Comparison of ENCODE assay signal across 11 cellular contexts in genomic region chr11:62857541-62857982, GRCh38. TPM values are rescaled to one million over a fixed set of nuclear protein-coding genes. Genes with fewer than 3 reads are reported as not detected.
DNase-seq lines count a peak whose midpoint lies in the region; ATAC-seq, FAIRE-seq and TF ChIP-seq lines count a peak whose summit lies in the region.
"Had no signal": no experiment of that assay in that cellular context is flagged by ENCODE, and none has a peak within 500 bp of the region (broad histone marks: within the 10 kb centered on the region; RNA-seq: fewer than 3 reads in every experiment).

No MANE protein-coding gene starts in this region.

- no peak for TF ChIP-seq EP300 in esophagus muscularis mucosa (IDR thresholded peaks at IDR 0.05)

- WGBS in iPS DF 6.9 (ENCODE audit: insufficient coverage, insufficient read length): no CpG with 5 or more reads among the region's 2 CpGs
- WGBS in esophagus muscularis mucosa: 73% methylated on average over 2 of the region's 2 CpGs

- peak overlapping the region; percentile 17 to 97 (median 50) for H3K4me3 Mint-ChIP-seq in T-cell

- peaks cover 31% of the 10 kb centered on the region for H3K4me1 ChIP-seq in A673 (ENCODE audit: insufficient read depth, low read length, poor library complexity, severe bottlenecking)
- H3K4me1 ChIP-seq in iPS DF 6.9 (ENCODE audit: control insufficient read depth, insufficient read depth, low read length): no peaks in the 10 kb centered on the region; the same call in 1 of the 2 replicates
- peaks cover 25 to 40% (median 37%) of the 10 kb centered on the region in 4 donors for H3K4me1 ChIP-seq in esophagus muscularis mucosa

- POLR2A ChIA-PET in A673 (lab: Charles Lee; ENCODE audit: low non-redundant PET) (interaction anchor here (0.6 kb wide), 1 partner anchor 130 kb away, joined by 7 read pairs; the partner anchor contains the start of gene HNRNPUL2), T-cell (lab: Charles Lee) (interaction anchor here in 1 of 2 donors (0.5 to 0.6 kb wide), 2 partner anchors 26 to 38 kb away, joined by 4 to 5 read pairs; no protein-coding TSS in a partner anchor)

- H3K9me3 Mint-ChIP-seq in T-cell: no peaks in the 10 kb centered on the region
- H3K9me3 Mint-ChIP-seq: activated B cell treated with CpG ODN at 0.5 μM for 24 hours had no signal

- H3K27me3 Mint-ChIP-seq in T-cell: no peaks in the 10 kb centered on the region
- H3K27me3 Mint-ChIP-seq: activated B cell treated with CpG ODN at 0.5 μM for 24 hours had no signal

- peaks cover 27% of the 10 kb centered on the region for H3K36me3 ChIP-seq in A673 (ENCODE audit: insufficient read depth, low read length, poor library complexity, severe bottlenecking)
- H3K36me3 ChIP-seq in iPS DF 6.9 (ENCODE audit: control insufficient read depth, insufficient read depth, low read length): peaks cover 24% of the 10 kb centered on the region; the same call in 1 of the 2 replicates
- peaks cover 14 to 22% (median 18%) of the 10 kb centered on the region in 4 donors for H3K36me3 ChIP-seq in esophagus muscularis mucosa

- DNase-seq in A673 (ENCODE audit: low spot score) (no peak), GM12865 (ENCODE audit: low read depth) (no peak), T-cell (no peak), iPS DF 6.9 (ENCODE audit: low read depth, low spot score) (no peak), NCI-H1048 (lab: John Stamatoyannopoulos, UW) (no peak), frontal cortex (ENCODE audit: low spot score in 2 of 2) (no peak), esophagus muscularis mucosa (ENCODE audit: extremely low spot score) (no peak)
- DNase-seq: activated B cell treated with CpG ODN at 0.5 μM for 24 hours, mucosa of descending colon, NCI-H1436 treated with DMSO at 0.1 percent for 48 hours had no signal

- H3K4me1 Mint-ChIP-seq in T-cell: peaks cover 35 to 56% (median 51%) of the 10 kb centered on the region in 3 donors

- intact Hi-C loops in A673 (cut with micrococcal nuclease; ENCODE audit: unreplicated experiment) (loop anchor here (5.0 to 10.0 kb wide), 2 partner anchors 125 to 263 kb away; partner anchors contain the start of gene TUT1), esophagus muscularis mucosa (cut with DNase I) (loop anchor here (10.0 kb wide), 1 partner anchor 263 kb away; the partner anchor contains the start of gene TUT1)

- H3K27ac ChIP-seq in A673 (ENCODE audit: low read depth, low read length, poor library complexity, severe bottlenecking): peak overlapping the region; percentile 92
- no peak overlapping the region for H3K27ac ChIP-seq in iPS DF 6.9 (ENCODE audit: low read length)
- H3K27ac ChIP-seq in esophagus muscularis mucosa (replicated peaks in 1 of 4): no peak overlapping the region

- H3K9me3 ChIP-seq in A673 (ENCODE audit: low read depth, low read length, poor library complexity, severe bottlenecking): no peaks in the 10 kb centered on the region
- no peaks in the 10 kb centered on the region for H3K9me3 ChIP-seq in iPS DF 6.9 (ENCODE audit: control insufficient read depth, insufficient read depth, low read length)
- no peaks in the 10 kb centered on the region for H3K9me3 ChIP-seq in esophagus muscularis mucosa
- H3K9me3 ChIP-seq: mucosa of descending colon had no signal

- H3K36me3 Mint-ChIP-seq in T-cell: peaks cover 30% of the 10 kb centered on the region

- ATAC-seq in T-cell (replicated peaks in 1 of 4) (no peak), GM18498 (IDR thresholded peaks at IDR 0.05; ENCODE audit: unreplicated experiment) (no peak)
- ATAC-seq: mucosa of descending colon had no signal

- BruUV-seq in A673 (replicated peaks; lab: Mats Ljungman, UMichigan): no TSS peak

- H3K27me3 ChIP-seq in A673 (replicated peaks; ENCODE audit: insufficient read depth, low read depth, low read length, poor library complexity) (no peaks in the 10 kb centered on the region), iPS DF 6.9 (ENCODE audit: control insufficient read depth, insufficient read depth, low read length) (no peaks in the 10 kb centered on the region), esophagus muscularis mucosa (no peaks in the 10 kb centered on the region)

- no peak for FAIRE-seq in frontal cortex (lab: Jason Lieb, UNC)

- CTCF ChIA-PET in A673 (lab: Charles Lee) (interaction anchor here (0.5 to 0.7 kb wide), 3 partner anchors 130 to 478 kb away, joined by 3 to 6 read pairs (median 3); partner anchors contain the start of gene HNRNPUL2), T-cell (lab: Charles Lee) (interaction anchor here in 1 of 2 donors (0.7 to 2.8 kb wide), 3 partner anchors 17 to 82 kb away, joined by 3 to 19 read pairs (median 3); no protein-coding TSS in a partner anchor)

- H3K4me3 ChIP-seq in A673 (ENCODE audit: low read depth, low read length, poor library complexity, severe bottlenecking) (peak overlapping the region; percentile 70), GM12865 (ENCODE audit: low read depth, low read length) (peak overlapping the region; percentile 90), iPS DF 6.9 (ENCODE audit: low read length) (peak overlapping the region; percentile 45; the same call in 1 of the 2 replicates), esophagus muscularis mucosa (no peak overlapping the region)
- H3K4me3 ChIP-seq: mucosa of descending colon had no signal

- TF ChIP-seq CTCF in A673 (conservative IDR thresholded peaks at IDR 0.05; ENCODE audit: low read depth, low read length): no peak
- TF ChIP-seq CTCF in GM12865 (IDR thresholded peaks at IDR 0.05; ENCODE audit: insufficient read depth, low read depth, low read length, missing control alignments): no peak
- no peak for TF ChIP-seq CTCF in esophagus muscularis mucosa (IDR thresholded peaks at IDR 0.05)

- peak overlapping the region; percentile 28 to 34 for H3K27ac Mint-ChIP-seq in T-cell

- TF ChIP-seq POLR2A in esophagus muscularis mucosa (IDR thresholded peaks at IDR 0.05; ENCODE audit: low read depth): no peak

RNA-seq across cellular contexts. Expression of gene WDR74, which starts 18.2 kb away (rescaled TPM):
- 147 and 155 TPM in 2 replicates for total RNA-seq in A673 (2021)
- 100 to 1,000 TPM in 4 of 5 donors, 10 to 100 TPM in 1; 91.3 to 239 (median 103) TPM for total RNA-seq in T-cell
- total RNA-seq in frontal cortex: 48.5 TPM
- total RNA-seq in esophagus muscularis mucosa: 10 to 100 TPM; 18.3 to 53.1 (median 48.1) TPM

RNA-seq across cellular contexts. Expression of gene SLC3A2, which starts 23.1 kb away (rescaled TPM):
- 480 and 511 TPM in 2 replicates for total RNA-seq in A673 (2021)
- 100 to 1,000 TPM; 178 to 248 (median 237) TPM for total RNA-seq in T-cell
- 109 TPM for total RNA-seq in frontal cortex
- total RNA-seq in esophagus muscularis mucosa: 100 to 1,000 TPM in 1 of 4 donors, 10 to 100 TPM in 3; 53.2 to 123 (median 86.4) TPM

RNA-seq across cellular contexts. Expression of gene TEX54, which starts 24.9 kb away (rescaled TPM):
- total RNA-seq in A673 (2021): 0.77 TPM in 1 of 2 replicates, not detected in the other
- not detected for total RNA-seq in T-cell
- not detected for total RNA-seq in frontal cortex
- total RNA-seq in esophagus muscularis mucosa: not detected
- total RNA-seq: mucosa of descending colon had no signal

RNA-seq across cellular contexts. Expression of gene STX5, which starts 25.7 kb away (rescaled TPM):
- total RNA-seq in A673 (2021) (29.2 and 38.1 TPM in 2 replicates), T-cell (100 to 1,000 TPM in 2 of 5 donors, 10 to 100 TPM in 3; 49.3 to 132 (median 58.0) TPM), frontal cortex (31.0 TPM), esophagus muscularis mucosa (10 to 100 TPM; 22.8 to 31.6 (median 31.6) TPM)

RNA-seq across cellular contexts. Expression of gene NXF1, which starts 52.3 kb away (rescaled TPM):
- 78.8 and 82.0 TPM in 2 replicates for total RNA-seq in A673 (2021)
- total RNA-seq in T-cell: 100 to 1,000 TPM; 160 to 321 (median 169) TPM
- 10.6 TPM for total RNA-seq in frontal cortex
- 10 to 100 TPM; 38.6 to 86.4 (median 48.4) TPM for total RNA-seq in esophagus muscularis mucosa

Comparison
In these comparisons a context has a peak if more than half of its experiments do, and no peak if none do; other contexts are left out.
1. H3K4me3 ChIP-seq: peak in A673 (single experiment), GM12865 (single experiment) and iPS DF 6.9 (single experiment); none in esophagus muscularis mucosa (0 of 4).